In the genomic region with DNA sequence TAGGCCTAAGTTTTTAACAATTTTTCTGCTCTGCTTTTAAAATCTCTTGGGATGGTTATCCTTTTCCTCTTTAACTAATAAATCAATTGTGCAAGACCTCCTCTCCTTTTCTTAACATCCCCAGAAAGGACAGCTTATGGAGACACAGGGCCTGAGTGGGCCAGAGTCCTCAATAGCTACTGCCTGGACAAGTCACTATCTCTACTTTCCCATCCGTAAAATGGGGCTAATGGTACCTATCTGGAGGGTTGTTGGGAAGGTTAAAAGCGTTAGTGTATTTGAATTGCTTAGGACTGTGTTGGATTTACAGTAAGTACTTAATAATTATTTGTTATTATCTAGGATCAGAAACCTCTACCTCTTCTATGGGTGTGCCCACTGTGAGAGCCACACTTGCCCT, we compare ENCODE assay signal across 1 cellular context.
A peak's percentile ranks its signal among the peaks of the same experiment; 100 is the strongest.
TF ChIP-seq lines count a peak whose summit lies in the region.

No MANE protein-coding gene starts in this region.

TF ChIP-seq in K562, 482 proteins besides CTCF, POLR2A, EP300 and RAD21 (continued from another document):
- TF ChIP-seq, protein P1, sequence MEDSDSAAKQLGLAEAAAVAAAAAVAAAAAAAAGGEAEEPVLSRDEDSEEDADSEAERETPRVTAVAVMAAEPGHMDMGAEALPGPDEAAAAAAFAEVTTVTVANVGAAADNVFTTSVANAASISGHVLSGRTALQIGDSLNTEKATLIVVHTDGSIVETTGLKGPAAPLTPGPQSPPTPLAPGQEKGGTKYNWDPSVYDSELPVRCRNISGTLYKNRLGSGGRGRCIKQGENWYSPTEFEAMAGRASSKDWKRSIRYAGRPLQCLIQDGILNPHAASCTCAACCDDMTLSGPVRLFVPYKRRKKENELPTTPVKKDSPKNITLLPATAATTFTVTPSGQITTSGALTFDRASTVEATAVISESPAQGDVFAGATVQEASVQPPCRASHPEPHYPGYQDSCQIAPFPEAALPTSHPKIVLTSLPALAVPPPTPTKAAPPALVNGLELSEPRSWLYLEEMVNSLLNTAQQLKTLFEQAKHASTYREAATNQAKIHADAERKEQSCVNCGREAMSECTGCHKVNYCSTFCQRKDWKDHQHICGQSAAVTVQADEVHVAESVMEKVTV (CRISPR knock-in tag; IDR thresholded peaks at IDR 0.05), result no peak
- TF ChIP-seq DACH1 (IDR thresholded peaks at IDR 0.05; ENCODE audit: partially characterized antibody), result no peak
- no peak for TF ChIP-seq ZNF24 (IDR thresholded peaks at IDR 0.05)
- TF ChIP-seq RNF2 (IDR thresholded peaks at IDR 0.05), result no peak
- no peak for TF ChIP-seq ZNF274 (IDR thresholded peaks at IDR 0.05; ENCODE audit: borderline replicate concordance, low read depth, low read length)
- TF ChIP-seq GTF2E2 (tag; IDR thresholded peaks at IDR 0.05), result no peak
- TF ChIP-seq STAG1 (CRISPR knock-in tag; IDR thresholded peaks at IDR 0.05; ENCODE audit: borderline replicate concordance), result no peak
- TF ChIP-seq RBM14 (IDR thresholded peaks at IDR 0.05; ENCODE audit: borderline replicate concordance, insufficient read depth, low read depth, low read length), result no peak
- TF ChIP-seq RBM25 (IDR thresholded peaks at IDR 0.05; ENCODE audit: low read depth, low read length, severe bottlenecking), result peak; percentile 90
- TF ChIP-seq, protein P2, sequence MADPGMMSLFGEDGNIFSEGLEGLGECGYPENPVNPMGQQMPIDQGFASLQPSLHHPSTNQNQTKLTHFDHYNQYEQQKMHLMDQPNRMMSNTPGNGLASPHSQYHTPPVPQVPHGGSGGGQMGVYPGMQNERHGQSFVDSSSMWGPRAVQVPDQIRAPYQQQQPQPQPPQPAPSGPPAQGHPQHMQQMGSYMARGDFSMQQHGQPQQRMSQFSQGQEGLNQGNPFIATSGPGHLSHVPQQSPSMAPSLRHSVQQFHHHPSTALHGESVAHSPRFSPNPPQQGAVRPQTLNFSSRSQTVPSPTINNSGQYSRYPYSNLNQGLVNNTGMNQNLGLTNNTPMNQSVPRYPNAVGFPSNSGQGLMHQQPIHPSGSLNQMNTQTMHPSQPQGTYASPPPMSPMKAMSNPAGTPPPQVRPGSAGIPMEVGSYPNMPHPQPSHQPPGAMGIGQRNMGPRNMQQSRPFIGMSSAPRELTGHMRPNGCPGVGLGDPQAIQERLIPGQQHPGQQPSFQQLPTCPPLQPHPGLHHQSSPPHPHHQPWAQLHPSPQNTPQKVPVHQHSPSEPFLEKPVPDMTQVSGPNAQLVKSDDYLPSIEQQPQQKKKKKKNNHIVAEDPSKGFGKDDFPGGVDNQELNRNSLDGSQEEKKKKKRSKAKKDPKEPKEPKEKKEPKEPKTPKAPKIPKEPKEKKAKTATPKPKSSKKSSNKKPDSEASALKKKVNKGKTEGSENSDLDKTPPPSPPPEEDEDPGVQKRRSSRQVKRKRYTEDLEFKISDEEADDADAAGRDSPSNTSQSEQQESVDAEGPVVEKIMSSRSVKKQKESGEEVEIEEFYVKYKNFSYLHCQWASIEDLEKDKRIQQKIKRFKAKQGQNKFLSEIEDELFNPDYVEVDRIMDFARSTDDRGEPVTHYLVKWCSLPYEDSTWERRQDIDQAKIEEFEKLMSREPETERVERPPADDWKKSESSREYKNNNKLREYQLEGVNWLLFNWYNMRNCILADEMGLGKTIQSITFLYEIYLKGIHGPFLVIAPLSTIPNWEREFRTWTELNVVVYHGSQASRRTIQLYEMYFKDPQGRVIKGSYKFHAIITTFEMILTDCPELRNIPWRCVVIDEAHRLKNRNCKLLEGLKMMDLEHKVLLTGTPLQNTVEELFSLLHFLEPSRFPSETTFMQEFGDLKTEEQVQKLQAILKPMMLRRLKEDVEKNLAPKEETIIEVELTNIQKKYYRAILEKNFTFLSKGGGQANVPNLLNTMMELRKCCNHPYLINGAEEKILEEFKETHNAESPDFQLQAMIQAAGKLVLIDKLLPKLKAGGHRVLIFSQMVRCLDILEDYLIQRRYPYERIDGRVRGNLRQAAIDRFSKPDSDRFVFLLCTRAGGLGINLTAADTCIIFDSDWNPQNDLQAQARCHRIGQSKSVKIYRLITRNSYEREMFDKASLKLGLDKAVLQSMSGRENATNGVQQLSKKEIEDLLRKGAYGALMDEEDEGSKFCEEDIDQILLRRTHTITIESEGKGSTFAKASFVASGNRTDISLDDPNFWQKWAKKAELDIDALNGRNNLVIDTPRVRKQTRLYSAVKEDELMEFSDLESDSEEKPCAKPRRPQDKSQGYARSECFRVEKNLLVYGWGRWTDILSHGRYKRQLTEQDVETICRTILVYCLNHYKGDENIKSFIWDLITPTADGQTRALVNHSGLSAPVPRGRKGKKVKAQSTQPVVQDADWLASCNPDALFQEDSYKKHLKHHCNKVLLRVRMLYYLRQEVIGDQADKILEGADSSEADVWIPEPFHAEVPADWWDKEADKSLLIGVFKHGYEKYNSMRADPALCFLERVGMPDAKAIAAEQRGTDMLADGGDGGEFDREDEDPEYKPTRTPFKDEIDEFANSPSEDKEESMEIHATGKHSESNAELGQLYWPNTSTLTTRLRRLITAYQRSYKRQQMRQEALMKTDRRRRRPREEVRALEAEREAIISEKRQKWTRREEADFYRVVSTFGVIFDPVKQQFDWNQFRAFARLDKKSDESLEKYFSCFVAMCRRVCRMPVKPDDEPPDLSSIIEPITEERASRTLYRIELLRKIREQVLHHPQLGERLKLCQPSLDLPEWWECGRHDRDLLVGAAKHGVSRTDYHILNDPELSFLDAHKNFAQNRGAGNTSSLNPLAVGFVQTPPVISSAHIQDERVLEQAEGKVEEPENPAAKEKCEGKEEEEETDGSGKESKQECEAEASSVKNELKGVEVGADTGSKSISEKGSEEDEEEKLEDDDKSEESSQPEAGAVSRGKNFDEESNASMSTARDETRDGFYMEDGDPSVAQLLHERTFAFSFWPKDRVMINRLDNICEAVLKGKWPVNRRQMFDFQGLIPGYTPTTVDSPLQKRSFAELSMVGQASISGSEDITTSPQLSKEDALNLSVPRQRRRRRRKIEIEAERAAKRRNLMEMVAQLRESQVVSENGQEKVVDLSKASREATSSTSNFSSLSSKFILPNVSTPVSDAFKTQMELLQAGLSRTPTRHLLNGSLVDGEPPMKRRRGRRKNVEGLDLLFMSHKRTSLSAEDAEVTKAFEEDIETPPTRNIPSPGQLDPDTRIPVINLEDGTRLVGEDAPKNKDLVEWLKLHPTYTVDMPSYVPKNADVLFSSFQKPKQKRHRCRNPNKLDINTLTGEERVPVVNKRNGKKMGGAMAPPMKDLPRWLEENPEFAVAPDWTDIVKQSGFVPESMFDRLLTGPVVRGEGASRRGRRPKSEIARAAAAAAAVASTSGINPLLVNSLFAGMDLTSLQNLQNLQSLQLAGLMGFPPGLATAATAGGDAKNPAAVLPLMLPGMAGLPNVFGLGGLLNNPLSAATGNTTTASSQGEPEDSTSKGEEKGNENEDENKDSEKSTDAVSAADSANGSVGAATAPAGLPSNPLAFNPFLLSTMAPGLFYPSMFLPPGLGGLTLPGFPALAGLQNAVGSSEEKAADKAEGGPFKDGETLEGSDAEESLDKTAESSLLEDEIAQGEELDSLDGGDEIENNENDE (IDR thresholded peaks at IDR 0.05; ENCODE audit: low read depth, low read length), result no peak
- TF ChIP-seq ADNP (tag; IDR thresholded peaks at IDR 0.05), result peak; percentile 66
- no peak for TF ChIP-seq ESRRB (CRISPR knock-in tag; IDR thresholded peaks at IDR 0.05; ENCODE audit: borderline replicate concordance)
- no peak for TF ChIP-seq CEBPG (CRISPR knock-in tag; IDR thresholded peaks at IDR 0.05)
- TF ChIP-seq CEBPG (tag; conservative IDR thresholded peaks at IDR 0.05 in 1 of 2, IDR thresholded peaks at IDR 0.05 in 1 of 2), result no peak
- no peak for TF ChIP-seq POU5F1 (IDR thresholded peaks at IDR 0.05; ENCODE audit: borderline replicate concordance, low read depth, low read length, partially characterized antibody)
- TF ChIP-seq ZNF232 (CRISPR knock-in tag; IDR thresholded peaks at IDR 0.05), result no peak
- TF ChIP-seq KDM1A (IDR thresholded peaks at IDR 0.05), result peak; percentile 59 to 67
- TF ChIP-seq, protein P3, sequence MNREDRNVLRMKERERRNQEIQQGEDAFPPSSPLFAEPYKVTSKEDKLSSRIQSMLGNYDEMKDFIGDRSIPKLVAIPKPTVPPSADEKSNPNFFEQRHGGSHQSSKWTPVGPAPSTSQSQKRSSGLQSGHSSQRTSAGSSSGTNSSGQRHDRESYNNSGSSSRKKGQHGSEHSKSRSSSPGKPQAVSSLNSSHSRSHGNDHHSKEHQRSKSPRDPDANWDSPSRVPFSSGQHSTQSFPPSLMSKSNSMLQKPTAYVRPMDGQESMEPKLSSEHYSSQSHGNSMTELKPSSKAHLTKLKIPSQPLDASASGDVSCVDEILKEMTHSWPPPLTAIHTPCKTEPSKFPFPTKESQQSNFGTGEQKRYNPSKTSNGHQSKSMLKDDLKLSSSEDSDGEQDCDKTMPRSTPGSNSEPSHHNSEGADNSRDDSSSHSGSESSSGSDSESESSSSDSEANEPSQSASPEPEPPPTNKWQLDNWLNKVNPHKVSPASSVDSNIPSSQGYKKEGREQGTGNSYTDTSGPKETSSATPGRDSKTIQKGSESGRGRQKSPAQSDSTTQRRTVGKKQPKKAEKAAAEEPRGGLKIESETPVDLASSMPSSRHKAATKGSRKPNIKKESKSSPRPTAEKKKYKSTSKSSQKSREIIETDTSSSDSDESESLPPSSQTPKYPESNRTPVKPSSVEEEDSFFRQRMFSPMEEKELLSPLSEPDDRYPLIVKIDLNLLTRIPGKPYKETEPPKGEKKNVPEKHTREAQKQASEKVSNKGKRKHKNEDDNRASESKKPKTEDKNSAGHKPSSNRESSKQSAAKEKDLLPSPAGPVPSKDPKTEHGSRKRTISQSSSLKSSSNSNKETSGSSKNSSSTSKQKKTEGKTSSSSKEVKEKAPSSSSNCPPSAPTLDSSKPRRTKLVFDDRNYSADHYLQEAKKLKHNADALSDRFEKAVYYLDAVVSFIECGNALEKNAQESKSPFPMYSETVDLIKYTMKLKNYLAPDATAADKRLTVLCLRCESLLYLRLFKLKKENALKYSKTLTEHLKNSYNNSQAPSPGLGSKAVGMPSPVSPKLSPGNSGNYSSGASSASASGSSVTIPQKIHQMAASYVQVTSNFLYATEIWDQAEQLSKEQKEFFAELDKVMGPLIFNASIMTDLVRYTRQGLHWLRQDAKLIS (CRISPR knock-in tag; IDR thresholded peaks at IDR 0.05), result no peak
- 0 out of 4 replicates have a peak, but pooled peaks of 1 of the 2 experiments have one; percentile 12 for TF ChIP-seq RCOR1 (IDR thresholded peaks at IDR 0.05; ENCODE audit: borderline replicate concordance in 1 of 2, low read depth in 2 of 2, low read length in 2 of 2)
- TF ChIP-seq SP2 (IDR thresholded peaks at IDR 0.05; ENCODE audit: extremely low read depth, low read depth, low read length, poor library complexity, severe bottlenecking), result no peak
- TF ChIP-seq RBM34 (IDR thresholded peaks at IDR 0.05; ENCODE audit: borderline replicate concordance, insufficient read depth, low read length), result no peak
- no peak for TF ChIP-seq STAT5B (CRISPR knock-in tag; IDR thresholded peaks at IDR 0.05)
- no peak for TF ChIP-seq FOXA3 (CRISPR knock-in tag; conservative IDR thresholded peaks at IDR 0.05 in 1 of 2, IDR thresholded peaks at IDR 0.05 in 1 of 2)
- no peak for TF ChIP-seq PURB (CRISPR knock-in tag; IDR thresholded peaks at IDR 0.05; ENCODE audit: low read depth)
- TF ChIP-seq FOXP1 (CRISPR knock-in tag; IDR thresholded peaks at IDR 0.05), result no peak
- TF ChIP-seq WHSC1 (IDR thresholded peaks at IDR 0.05; ENCODE audit: low read length), result no peak
- TF ChIP-seq BCOR (IDR thresholded peaks at IDR 0.05), result peak; percentile 91
- TF ChIP-seq, protein P4, sequence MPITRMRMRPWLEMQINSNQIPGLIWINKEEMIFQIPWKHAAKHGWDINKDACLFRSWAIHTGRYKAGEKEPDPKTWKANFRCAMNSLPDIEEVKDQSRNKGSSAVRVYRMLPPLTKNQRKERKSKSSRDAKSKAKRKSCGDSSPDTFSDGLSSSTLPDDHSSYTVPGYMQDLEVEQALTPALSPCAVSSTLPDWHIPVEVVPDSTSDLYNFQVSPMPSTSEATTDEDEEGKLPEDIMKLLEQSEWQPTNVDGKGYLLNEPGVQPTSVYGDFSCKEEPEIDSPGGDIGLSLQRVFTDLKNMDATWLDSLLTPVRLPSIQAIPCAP (CRISPR knock-in tag; IDR thresholded peaks at IDR 0.05; ENCODE audit: borderline replicate concordance), result no peak
- no peak for TF ChIP-seq MCM7 (IDR thresholded peaks at IDR 0.05)
- no peak for TF ChIP-seq SREBF1 (IDR thresholded peaks at IDR 0.05; ENCODE audit: borderline replicate concordance, low read depth, low read length)
- no peak for TF ChIP-seq NR2C1 (IDR thresholded peaks at IDR 0.05)
- TF ChIP-seq NR2C1 (tag; IDR thresholded peaks at IDR 0.05), result no peak
- TF ChIP-seq, protein P5, sequence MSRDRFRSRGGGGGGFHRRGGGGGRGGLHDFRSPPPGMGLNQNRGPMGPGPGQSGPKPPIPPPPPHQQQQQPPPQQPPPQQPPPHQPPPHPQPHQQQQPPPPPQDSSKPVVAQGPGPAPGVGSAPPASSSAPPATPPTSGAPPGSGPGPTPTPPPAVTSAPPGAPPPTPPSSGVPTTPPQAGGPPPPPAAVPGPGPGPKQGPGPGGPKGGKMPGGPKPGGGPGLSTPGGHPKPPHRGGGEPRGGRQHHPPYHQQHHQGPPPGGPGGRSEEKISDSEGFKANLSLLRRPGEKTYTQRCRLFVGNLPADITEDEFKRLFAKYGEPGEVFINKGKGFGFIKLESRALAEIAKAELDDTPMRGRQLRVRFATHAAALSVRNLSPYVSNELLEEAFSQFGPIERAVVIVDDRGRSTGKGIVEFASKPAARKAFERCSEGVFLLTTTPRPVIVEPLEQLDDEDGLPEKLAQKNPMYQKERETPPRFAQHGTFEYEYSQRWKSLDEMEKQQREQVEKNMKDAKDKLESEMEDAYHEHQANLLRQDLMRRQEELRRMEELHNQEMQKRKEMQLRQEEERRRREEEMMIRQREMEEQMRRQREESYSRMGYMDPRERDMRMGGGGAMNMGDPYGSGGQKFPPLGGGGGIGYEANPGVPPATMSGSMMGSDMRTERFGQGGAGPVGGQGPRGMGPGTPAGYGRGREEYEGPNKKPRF (IDR thresholded peaks at IDR 0.05; ENCODE audit: low read depth, low read length), result no peak
- no peak for TF ChIP-seq PHF20 (IDR thresholded peaks at IDR 0.05; ENCODE audit: partially characterized antibody)
